Comparison of ENCODE assay signal across 1 cellular context in the genomic region with DNA sequence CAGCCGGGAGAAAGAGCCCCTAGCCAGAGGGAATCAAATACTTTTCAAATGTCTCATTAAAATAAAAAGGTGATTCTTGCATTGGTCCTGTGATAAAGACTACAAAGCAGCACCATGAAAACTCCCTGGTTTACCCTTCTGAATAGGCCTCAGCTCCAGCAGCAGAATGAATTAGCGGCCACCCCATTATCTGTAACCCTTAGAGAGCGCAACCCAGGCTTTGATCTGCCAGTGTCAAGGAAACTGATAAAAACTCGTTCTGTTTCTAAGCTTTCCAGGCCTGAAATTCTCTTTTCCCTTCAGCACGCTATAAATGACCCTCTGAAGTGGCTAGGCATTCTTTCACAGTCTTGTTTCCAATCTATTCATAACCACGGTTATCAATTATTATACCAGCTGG.
TF ChIP-seq lines count a peak whose summit lies in the region.

No MANE protein-coding gene starts in this region.

TF ChIP-seq in H1, 55 proteins besides CTCF, POLR2A, EP300 and RAD21:
- TF ChIP-seq KDM4A (IDR thresholded peaks at IDR 0.05; ENCODE audit: low read depth, low read length, severe bottlenecking) = no peak
- TF ChIP-seq EZH2 (IDR thresholded peaks at IDR 0.05; ENCODE audit: low read depth, low read length, severe bottlenecking) = no peak
- TF ChIP-seq SIN3A (conservative IDR thresholded peaks at IDR 0.05 in 1 of 2, IDR thresholded peaks at IDR 0.05 in 1 of 2; ENCODE audit: low read depth in 1 of 2, low read length in 2 of 2) = no peak
- TF ChIP-seq PHF8 (conservative IDR thresholded peaks at IDR 0.05; ENCODE audit: low read depth, low read length) = no peak
- no peak for TF ChIP-seq SP1 (IDR thresholded peaks at IDR 0.05; ENCODE audit: low read depth, low read length)
- TF ChIP-seq TBP (IDR thresholded peaks at IDR 0.05; ENCODE audit: low read depth, low read length) = no peak
- no peak for TF ChIP-seq TAF7 (optimal IDR thresholded peaks at IDR 0.05; ENCODE audit: borderline replicate concordance, low read depth, low read length)
- no peak for TF ChIP-seq JUND (IDR thresholded peaks at IDR 0.05; ENCODE audit: low read length)
- no peak for TF ChIP-seq JUN (IDR thresholded peaks at IDR 0.05; ENCODE audit: low read depth, low read length)
- no peak for TF ChIP-seq EGR1 (IDR thresholded peaks at IDR 0.05; ENCODE audit: borderline replicate concordance, low read depth, low read length)
- TF ChIP-seq, protein P1, sequence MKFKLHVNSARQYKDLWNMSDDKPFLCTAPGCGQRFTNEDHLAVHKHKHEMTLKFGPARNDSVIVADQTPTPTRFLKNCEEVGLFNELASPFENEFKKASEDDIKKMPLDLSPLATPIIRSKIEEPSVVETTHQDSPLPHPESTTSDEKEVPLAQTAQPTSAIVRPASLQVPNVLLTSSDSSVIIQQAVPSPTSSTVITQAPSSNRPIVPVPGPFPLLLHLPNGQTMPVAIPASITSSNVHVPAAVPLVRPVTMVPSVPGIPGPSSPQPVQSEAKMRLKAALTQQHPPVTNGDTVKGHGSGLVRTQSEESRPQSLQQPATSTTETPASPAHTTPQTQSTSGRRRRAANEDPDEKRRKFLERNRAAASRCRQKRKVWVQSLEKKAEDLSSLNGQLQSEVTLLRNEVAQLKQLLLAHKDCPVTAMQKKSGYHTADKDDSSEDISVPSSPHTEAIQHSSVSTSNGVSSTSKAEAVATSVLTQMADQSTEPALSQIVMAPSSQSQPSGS (IDR thresholded peaks at IDR 0.05; ENCODE audit: low read length) = no peak
- TF ChIP-seq SRF (IDR thresholded peaks at IDR 0.05; ENCODE audit: low read depth, low read length) = no peak
- no peak for TF ChIP-seq RNF2 (IDR thresholded peaks at IDR 0.05; ENCODE audit: borderline replicate concordance, low read depth, low read length, missing control alignments, poor library complexity, severe bottlenecking)
